ENCODE assay signal across 8 cellular contexts in the genomic region with DNA sequence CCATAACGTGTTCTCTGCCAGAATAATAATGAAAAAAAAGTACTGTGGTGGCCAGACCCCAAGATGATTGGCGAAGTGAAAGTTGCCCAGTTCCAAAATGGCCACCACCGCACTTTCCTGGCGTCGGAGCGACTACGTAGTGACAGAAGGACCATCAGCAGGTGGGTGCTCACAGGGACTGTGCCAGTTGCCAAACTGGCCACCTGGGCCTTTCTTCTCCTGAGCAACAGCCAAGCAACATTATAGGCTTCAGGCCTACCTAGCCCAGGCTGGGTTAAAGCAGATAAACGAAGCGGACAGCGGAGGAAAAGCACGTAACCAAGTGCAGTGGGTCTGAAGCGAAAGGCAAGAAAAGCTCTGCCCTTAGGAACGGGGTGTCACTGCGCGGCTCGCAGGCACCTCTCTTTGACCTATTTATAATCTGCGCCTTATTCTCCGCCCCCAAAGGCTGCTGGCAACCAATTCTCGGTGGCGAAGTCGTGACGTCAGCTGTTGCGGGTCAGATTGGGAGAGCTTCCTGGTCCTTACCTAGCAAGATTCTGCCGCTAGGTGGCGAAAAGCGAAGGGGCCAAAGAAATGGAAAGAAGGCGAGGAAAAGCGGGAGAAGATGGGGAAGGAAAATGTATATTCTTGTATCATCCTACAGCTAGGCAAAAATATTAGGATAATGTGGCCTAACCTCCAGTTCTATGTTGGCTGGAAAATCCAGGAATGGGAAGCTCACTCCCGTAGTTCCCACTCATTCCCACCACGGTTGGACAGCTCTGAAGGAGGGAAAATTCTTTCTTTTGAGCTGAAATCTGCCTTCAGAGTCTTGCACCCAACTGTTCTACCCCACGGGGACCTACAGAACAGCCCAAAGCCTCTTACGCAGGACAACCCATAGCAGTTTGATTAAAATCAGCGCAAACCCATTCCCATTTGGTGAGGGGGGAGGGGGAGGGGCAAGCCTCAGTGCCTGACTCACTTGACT. TPM values are rescaled to one million over a fixed set of nuclear protein-coding genes. Genes with fewer than 3 reads are reported as not detected.
DNase-seq lines count a peak whose midpoint lies in the region; TF ChIP-seq lines count a peak whose summit lies in the region.

No MANE protein-coding gene starts in this region.

- no peaks in the 10 kb centered on the region for H3K9me2 ChIP-seq in neural cell (ENCODE audit: insufficient read depth, low read length)

- H3K4me1 ChIP-seq in stomach: peaks cover 3 to 21% (median 7%) of the 10 kb centered on the region in 4 donors

- no peaks in the 10 kb centered on the region for H3F3A ChIP-seq in neural cell (ENCODE audit: insufficient read depth, low read length, poor library complexity, severe bottlenecking)

- TF ChIP-seq EP300 in neural cell (conservative IDR thresholded peaks at IDR 0.05; ENCODE audit: poor library complexity, severe bottlenecking) (peak; percentile 30), stomach (IDR thresholded peaks at IDR 0.05) (no peak)

- DNase-seq in ELR (ENCODE audit: low read depth): peak; percentile 98
- peak; percentile 96 for DNase-seq in H4 (ENCODE audit: low spot score)
- DNase-seq in LNCaP clone FGC (ENCODE audit: low read depth): peak; percentile 91
- peak; percentile 99 for DNase-seq in RWPE1 (ENCODE audit: low spot score)
- peak; percentile 95 for DNase-seq in activated effector memory CD4-positive, alpha-beta T cell treated with Interleukin-2 at 50 U/mL for 16 hours
- peak; percentile 91 for DNase-seq in fibroblast of the conjunctiva (ENCODE audit: low read depth)
- DNase-seq in stomach: peak; percentile 99

- peak in 1 of 4 donors; percentile 62 for TF ChIP-seq POLR2A in stomach (IDR thresholded peaks at IDR 0.05)

- intact Hi-C loops in stomach (cut with DNase I; ENCODE audit: low total_unique reads): no loop called here

- H3K27ac ChIP-seq in RWPE1 (peak overlapping the region; percentile 83), neural cell (ENCODE audit: low read length) (peak overlapping the region; percentile 57), stomach (peak overlapping the region; percentile 93 to 98 (median 96))

- WGBS in stomach, 5 donors: 4 to 6% (median 5%) methylated on average over 33 of the region's 33 CpGs

- peak overlapping the region; percentile 58 for H3K9ac ChIP-seq in neural cell (ENCODE audit: low read length)

- no peaks in the 10 kb centered on the region for H3K9me3 ChIP-seq in neural cell (ENCODE audit: low read length)
- no peaks in the 10 kb centered on the region for H3K9me3 ChIP-seq in stomach

- no peaks in the 10 kb centered on the region for H3K36me3 ChIP-seq in neural cell (ENCODE audit: insufficient read depth, low read length)
- no peaks in the 10 kb centered on the region for H3K36me3 ChIP-seq in stomach

- TF ChIP-seq CTCF in LNCaP clone FGC (IDR thresholded peaks at IDR 0.05; ENCODE audit: control insufficient read depth, extremely low read depth, insufficient read depth): peak; percentile 87
- peak; percentile 93 for TF ChIP-seq CTCF in RWPE1 (conservative IDR thresholded peaks at IDR 0.05; ENCODE audit: low read depth)
- TF ChIP-seq CTCF in neural cell (IDR thresholded peaks at IDR 0.05; ENCODE audit: poor library complexity, severe bottlenecking): peak; percentile 99
- peak in 5 of 7 experiments; percentile 82 to 97 (median 93) for TF ChIP-seq CTCF in stomach (IDR thresholded peaks at IDR 0.05)

- peak overlapping the region; percentile 70 for H2AFZ ChIP-seq in neural cell (ENCODE audit: low read depth, low read length)

- peak; percentile 65 for TF ChIP-seq RAD21 in neural cell (conservative IDR thresholded peaks at IDR 0.05)

- POLR2A ChIA-PET in RWPE1 (lab: Yijun Ruan, JAX; ENCODE audit: low non-redundant PET): interaction anchor here (0.5 to 0.6 kb wide), 2 partner anchors 14 to 1312 kb away, joined by 3 read pairs; no protein-coding TSS in a partner anchor

- no peaks in the 10 kb centered on the region for H4K20me1 ChIP-seq in neural cell (ENCODE audit: insufficient read depth)

- no peaks in the 10 kb centered on the region for H3K79me2 ChIP-seq in neural cell (replicated peaks; ENCODE audit: insufficient read depth, low read length)

- no peaks in the 10 kb centered on the region for H3K27me3 ChIP-seq in neural cell (ENCODE audit: insufficient read depth, low read depth, low read length)
- H3K27me3 ChIP-seq in stomach: peaks cover 0 to 5% (median 0%) of the 10 kb centered on the region in 3 donors

- CTCF ChIA-PET in RWPE1 (lab: Yijun Ruan, JAX): interaction anchor here (0.6 to 4.2 kb wide), 19 partner anchors 8 to 185 kb away, joined by 3 to 56 read pairs (median 5); a partner anchor contains a TSS

- H3K4me3 ChIP-seq in LNCaP clone FGC (ENCODE audit: low read depth, low read length) (peak overlapping the region; percentile 52), neural cell (ENCODE audit: low read length) (peak overlapping the region; percentile 64), stomach (peak overlapping the region; percentile 45 to 58 (median 53))

- H3K4me2 ChIP-seq in neural cell (ENCODE audit: low read length): peak overlapping the region; percentile 71

TF ChIP-seq in neural cell, 6 proteins besides CTCF, POLR2A, EP300 and RAD21:
- TF ChIP-seq POLR2AphosphoS5 (IDR thresholded peaks at IDR 0.05) (peak; percentile 48), EZH2 (IDR thresholded peaks at IDR 0.05; ENCODE audit: borderline replicate concordance, insufficient read depth, low read length, poor library complexity, severe bottlenecking) (no peak), MXI1 (conservative IDR thresholded peaks at IDR 0.05; ENCODE audit: poor library complexity, severe bottlenecking) (peak; percentile 30), SMC3 (conservative IDR thresholded peaks at IDR 0.05; ENCODE audit: poor library complexity) (peak; percentile 69), TAF1 (IDR thresholded peaks at IDR 0.05; ENCODE audit: low read depth) (no peak)
- TF ChIP-seq, protein P1, sequence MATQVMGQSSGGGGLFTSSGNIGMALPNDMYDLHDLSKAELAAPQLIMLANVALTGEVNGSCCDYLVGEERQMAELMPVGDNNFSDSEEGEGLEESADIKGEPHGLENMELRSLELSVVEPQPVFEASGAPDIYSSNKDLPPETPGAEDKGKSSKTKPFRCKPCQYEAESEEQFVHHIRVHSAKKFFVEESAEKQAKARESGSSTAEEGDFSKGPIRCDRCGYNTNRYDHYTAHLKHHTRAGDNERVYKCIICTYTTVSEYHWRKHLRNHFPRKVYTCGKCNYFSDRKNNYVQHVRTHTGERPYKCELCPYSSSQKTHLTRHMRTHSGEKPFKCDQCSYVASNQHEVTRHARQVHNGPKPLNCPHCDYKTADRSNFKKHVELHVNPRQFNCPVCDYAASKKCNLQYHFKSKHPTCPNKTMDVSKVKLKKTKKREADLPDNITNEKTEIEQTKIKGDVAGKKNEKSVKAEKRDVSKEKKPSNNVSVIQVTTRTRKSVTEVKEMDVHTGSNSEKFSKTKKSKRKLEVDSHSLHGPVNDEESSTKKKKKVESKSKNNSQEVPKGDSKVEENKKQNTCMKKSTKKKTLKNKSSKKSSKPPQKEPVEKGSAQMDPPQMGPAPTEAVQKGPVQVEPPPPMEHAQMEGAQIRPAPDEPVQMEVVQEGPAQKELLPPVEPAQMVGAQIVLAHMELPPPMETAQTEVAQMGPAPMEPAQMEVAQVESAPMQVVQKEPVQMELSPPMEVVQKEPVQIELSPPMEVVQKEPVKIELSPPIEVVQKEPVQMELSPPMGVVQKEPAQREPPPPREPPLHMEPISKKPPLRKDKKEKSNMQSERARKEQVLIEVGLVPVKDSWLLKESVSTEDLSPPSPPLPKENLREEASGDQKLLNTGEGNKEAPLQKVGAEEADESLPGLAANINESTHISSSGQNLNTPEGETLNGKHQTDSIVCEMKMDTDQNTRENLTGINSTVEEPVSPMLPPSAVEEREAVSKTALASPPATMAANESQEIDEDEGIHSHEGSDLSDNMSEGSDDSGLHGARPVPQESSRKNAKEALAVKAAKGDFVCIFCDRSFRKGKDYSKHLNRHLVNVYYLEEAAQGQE (IDR thresholded peaks at IDR 0.05; ENCODE audit: borderline replicate concordance): peak; percentile 69

RNA-seq across cellular contexts. Expression of a gene that starts 6.9 kb away (rescaled TPM):
- not detected in 2 replicates for total RNA-seq in H4 (2014; rRNA removed; shearing (Covaris generic))
- polyA plus RNA-seq in neural cell: not detected in 2 replicates
- polyA minus RNA-seq in neural cell: 0.49 TPM in 1 of 2 replicates, not detected in the other
- not detected for total RNA-seq in stomach
- not detected for polyA plus RNA-seq in stomach

RNA-seq across cellular contexts. Expression of a gene that starts 17.0 kb away (rescaled TPM):
- total RNA-seq in H4 (2014; rRNA removed; shearing (Covaris generic)): 3.8 and 3.9 TPM in 2 replicates
- polyA plus RNA-seq in neural cell (108 and 120 TPM in 2 replicates), stomach (10 to 100 TPM in 1 of 3 donors, 1 to 10 TPM in 2; 4.5 to 22.0 (median 6.3) TPM)
- polyA minus RNA-seq in neural cell: 212 and 216 TPM in 2 replicates
- total RNA-seq in stomach: 100 to 1,000 TPM in 1 of 5 donors, 10 to 100 TPM in 4; 29.3 to 101 (median 38.7) TPM

RNA-seq across cellular contexts. Expression of a gene that starts 31.0 kb away (rescaled TPM):
- total RNA-seq in H4 (2014; rRNA removed; shearing (Covaris generic)): not detected in 2 replicates
- polyA plus RNA-seq in neural cell: not detected in 2 replicates
- polyA minus RNA-seq in neural cell: not detected in 2 replicates
- total RNA-seq in stomach: not detected
- under 1 TPM in 1 of 3 donors, not detected in 2; 0.08 TPM for polyA plus RNA-seq in stomach

Comparison
In these comparisons a context has a peak if more than half of its experiments do, and no peak if none do; other contexts are left out.
1. Peak in every context shown above with its lines: DNase-seq, H3K4me3 ChIP-seq and H3K27ac ChIP-seq.